Comparison of ENCODE assay signal across 22 cellular contexts in genomic region chr4:53175640-53176039, GRCh38.
A peak's percentile ranks its signal among the peaks of the same experiment; 100 is the strongest.
DNase-seq lines count a peak whose midpoint lies in the region; ATAC-seq, FAIRE-seq and TF ChIP-seq lines count a peak whose summit lies in the region.
"Had no signal": no experiment of that assay in that cellular context is flagged by ENCODE, and none has a peak within 500 bp of the region (broad histone marks: within the 10 kb centered on the region; RNA-seq: fewer than 3 reads in every experiment).

No MANE protein-coding gene starts in this region.

- no peak overlapping the region for H2AFZ ChIP-seq in OCI-LY3 (ENCODE audit: low read depth, low read length)
- H2AFZ ChIP-seq: GM23248 had no signal

- H3K4me2 ChIP-seq in OCI-LY3 (ENCODE audit: low read length): peak overlapping the region; percentile 67; the same call in 1 of the 2 replicates
- H3K4me2 ChIP-seq: BLaER1 treated with 17β-estradiol and CSF1 and Interleukin-3, amounts not matched to agents 10 nM and 100 nM had no signal

- peaks cover 33% of the 10 kb centered on the region for H3K4me1 ChIP-seq in OCI-LY3 (ENCODE audit: low read length)
- H3K4me1 ChIP-seq: BE2C; BLaER1 treated with 17β-estradiol and CSF1 and Interleukin-3, amounts not matched to agents 10 nM and 100 nM had no signal

- no peak overlapping the region for H3K27ac ChIP-seq in OCI-LY3 (ENCODE audit: low read length)
- H3K27ac ChIP-seq: BLaER1 treated with 17β-estradiol and CSF1 and Interleukin-3, amounts not matched to agents 10 nM and 100 nM; GM23248 had no signal

- POLR2A ChIA-PET in T-cell (lab: Charles Lee): no interaction called here

- H3K9ac ChIP-seq in OCI-LY3 (ENCODE audit: low read length): no peak overlapping the region
- H3K9ac ChIP-seq: BLaER1 treated with 17β-estradiol and CSF1 and Interleukin-3, amounts not matched to agents 10 nM and 100 nM; GM23248 had no signal

- TF ChIP-seq POLR2A in GM12891 (IDR thresholded peaks at IDR 0.05; ENCODE audit: low read depth, low read length): no peak

- H3K9me3 Mint-ChIP-seq in T-cell: peaks cover 22 to 30% (median 27%) of the 10 kb centered on the region in 3 donors

- no peaks in the 10 kb centered on the region for H3K36me3 ChIP-seq in OCI-LY3 (replicated peaks; ENCODE audit: low read depth, low read length)
- H3K36me3 ChIP-seq: BE2C had no signal

- ATAC-seq in left colon: peak; percentile 88
- no peak for ATAC-seq in GM18517 (IDR thresholded peaks at IDR 0.05; ENCODE audit: unreplicated experiment)
- ATAC-seq in T-cell (replicated peaks in 1 of 4): no peak

- no peaks in the 10 kb centered on the region for H3K9me3 ChIP-seq in OCI-LY3 (ENCODE audit: insufficient read depth, low read length)
- H3K9me3 ChIP-seq: BE2C had no signal

- H3K27ac Mint-ChIP-seq in T-cell: no peak overlapping the region
- H3K27ac Mint-ChIP-seq: CD14-positive monocyte; CD4-positive, alpha-beta T cell; CD8-positive, alpha-beta memory T cell had no signal

- CTCF ChIA-PET in T-cell (lab: Charles Lee): no interaction called here

- no peak for TF ChIP-seq CTCF in OCI-LY3 (IDR thresholded peaks at IDR 0.05; ENCODE audit: low read depth, low read length)

- no peaks in the 10 kb centered on the region for H3K27me3 Mint-ChIP-seq in T-cell
- H3K27me3 Mint-ChIP-seq: CD4-positive, alpha-beta T cell had no signal

- H3K4me3 Mint-ChIP-seq in T-cell: no peak overlapping the region
- H3K4me3 Mint-ChIP-seq: CD14-positive monocyte; CD4-positive, alpha-beta T cell; CD8-positive, alpha-beta memory T cell had no signal

- H3K27me3 ChIP-seq in OCI-LY3 (ENCODE audit: low read depth, low read length): no peaks in the 10 kb centered on the region
- H3K27me3 ChIP-seq: BE2C; BLaER1 treated with 17β-estradiol and CSF1 and Interleukin-3, amounts not matched to agents 10 nM and 100 nM had no signal

- intact Hi-C loops in left colon (cut with DNase I, micrococcal nuclease): no loop called here

- H3K79me2 ChIP-seq in OCI-LY3 (ENCODE audit: low read length): no peaks in the 10 kb centered on the region

- DNase-seq in GM12891 (ENCODE audit: insufficient read length, low spot score) (no peak), left colon (no peak), T-cell (no peak), A172 (ENCODE audit: low spot score) (no peak)
- DNase-seq: 8988T; BE2C; CD4-positive, alpha-beta T cell; CD8-positive, alpha-beta memory T cell; DMS 273 treated with DMSO at 0.1 percent for 48 hours; DMS79; EL; GDM1; GM23248; H7; HCEC 1CT had no signal

- peaks cover 59% of the 10 kb centered on the region for H3K36me3 Mint-ChIP-seq in T-cell

- H3K4me1 Mint-ChIP-seq in T-cell: peaks cover 15 to 24% (median 22%) of the 10 kb centered on the region in 3 donors
- H3K4me1 Mint-ChIP-seq: CD14-positive monocyte had no signal

- H3K4me3 ChIP-seq in OCI-LY3 (ENCODE audit: low read length): no peak overlapping the region
- H3K4me3 ChIP-seq: BLaER1 treated with 17β-estradiol and CSF1 and Interleukin-3, amounts not matched to agents 10 nM and 100 nM; GM12878; GM23248 had no signal

- peak; percentile 31 for FAIRE-seq in GM12891 (lab: Jason Lieb, UNC)
- FAIRE-seq: D721Med, H1 had no signal

- peaks cover 4% of the 10 kb centered on the region; the same call in 1 of the 2 replicates for H4K20me1 ChIP-seq in OCI-LY3 (ENCODE audit: insufficient read depth, low read length)
- H4K20me1 ChIP-seq: BLaER1 treated with 17β-estradiol and CSF1 and Interleukin-3, amounts not matched to agents 10 nM and 100 nM had no signal

TF ChIP-seq in GM12891, 5 proteins besides CTCF, POLR2A, EP300 and RAD21:
- TF ChIP-seq SPI1 (IDR thresholded peaks at IDR 0.05; ENCODE audit: low read depth, low read length): no peak
- TF ChIP-seq POLR2AphosphoS5 (IDR thresholded peaks at IDR 0.05; ENCODE audit: low read depth, low read length): no peak
- TF ChIP-seq TAF1 (IDR thresholded peaks at IDR 0.05; ENCODE audit: low read depth, low read length): no peak
- no peak for TF ChIP-seq POU2F2 (IDR thresholded peaks at IDR 0.05; ENCODE audit: low read depth, low read length)
- no peak for TF ChIP-seq PAX5 (IDR thresholded peaks at IDR 0.05; ENCODE audit: insufficient read depth, low read length, severe bottlenecking)
